29 cellular contexts compared by ENCODE assay signal in the genomic region with DNA sequence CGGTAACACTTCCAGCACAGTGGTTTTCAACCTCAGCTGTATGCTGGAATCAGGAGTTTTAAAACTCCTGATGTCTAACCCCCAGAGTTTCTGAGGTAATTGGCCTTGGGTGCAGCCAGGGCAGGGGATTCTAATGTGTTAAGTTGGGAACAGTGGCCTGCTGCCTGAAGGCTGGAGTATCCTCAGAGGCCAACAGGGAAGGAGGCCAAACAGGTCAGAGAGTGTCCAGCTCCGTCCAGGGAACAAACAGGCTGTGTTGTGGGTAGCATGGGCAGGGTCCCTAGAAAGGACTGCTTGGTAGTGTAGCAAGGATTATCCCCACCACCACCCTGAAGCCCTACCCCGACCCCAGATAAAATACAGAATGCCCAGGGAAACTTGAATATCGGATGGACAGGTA. TPM values are rescaled to one million over a fixed set of nuclear protein-coding genes. Genes with fewer than 3 reads are reported as not detected.
"Had no signal": no experiment of that assay in that cellular context is flagged by ENCODE, and none has a peak within 500 bp of the region (broad histone marks: within the 10 kb centered on the region; RNA-seq: fewer than 3 reads in every experiment).

No MANE protein-coding gene starts in this region.

- H3K27ac ChIP-seq: adrenal gland, colonic mucosa, dorsolateral prefrontal cortex, esophagus muscularis mucosa, foreskin keratinocyte, gastroesophageal sphincter, heart right ventricle, WERI-Rb-1 had no signal

- ATAC-seq: activated CD4-positive, CD25-positive, alpha-beta regulatory T cell treated with anti-CD3 and anti-CD28 coated beads, Interleukin-2, amount 50 U/mL, for 24 hours; activated CD8-positive, alpha-beta T cell treated with anti-CD3 and anti-CD28 coated beads for 36 hours; activated naive CD8-positive, alpha-beta T cell treated with anti-CD3 and anti-CD28 coated beads, Interleukin-2, amount 50 U/mL, for 24 hours; activated T-cell treated with anti-CD3 and anti-CD28 coated beads, Interleukin-2, amount 50 U/mL, for 4 hours; body of pancreas; foreskin keratinocyte; gastroesophageal sphincter; T-helper 17 cell had no signal

- H3K36me3 ChIP-seq: adrenal gland, colonic mucosa, esophagus muscularis mucosa, gastroesophageal sphincter, heart right ventricle, WERI-Rb-1 had no signal

- H3K4me3 ChIP-seq: adrenal gland, body of pancreas, colonic mucosa, dorsolateral prefrontal cortex, esophagus muscularis mucosa, gastroesophageal sphincter, heart right ventricle had no signal

- H3K9me3 ChIP-seq: adrenal gland, body of pancreas, colonic mucosa, esophagus muscularis mucosa, gastroesophageal sphincter, heart right ventricle had no signal

- H3K4me1 ChIP-seq: adrenal gland, colonic mucosa, esophagus muscularis mucosa, foreskin keratinocyte, gastroesophageal sphincter, heart right ventricle had no signal

- DNase-seq: activated B cell treated with CpG ODN at 0.5 μM for 24 hours; activated CD4-positive, alpha-beta T cell treated with anti-CD3 and anti-CD28 coated beads for 48 hours; activated CD4-positive, alpha-beta T cell treated with anti-CD3 and anti-CD28 coated beads, Interleukin-2, amount 50 U/mL, for 1 hour; activated CD4-positive, alpha-beta T cell treated with anti-CD3 and anti-CD28 coated beads, Interleukin-2, amount 50 U/mL, for 48 hours; activated CD8-positive, alpha-beta memory T cell treated with anti-CD3 and anti-CD28 coated beads for 24 hours; activated CD8-positive, alpha-beta T cell treated with anti-CD3 and anti-CD28 coated beads for 36 hours; activated effector memory CD4-positive, alpha-beta T cell treated with anti-CD3 and anti-CD28 coated beads, Interleukin-2, amount 50 U/mL, for 16 hours; activated naive CD4-positive, alpha-beta T cell treated with anti-CD3 and anti-CD28 coated beads for 36 hours; activated naive CD8-positive, alpha-beta T cell treated with anti-CD3 and anti-CD28 coated beads for 36 hours; activated naive CD8-positive, alpha-beta T cell treated with anti-CD3 and anti-CD28 coated beads, Interleukin-2, amount 50 U/mL, for 24 hours; activated T-cell treated with anti-CD3 and anti-CD28 coated beads, Interleukin-2, amount 50 U/mL, for 4 hours; adrenal gland; aorta; body of pancreas; central memory CD4-positive, alpha-beta T cell; cerebellar nuclear complex; colonic mucosa; dorsolateral prefrontal cortex; effector memory CD4-positive, alpha-beta T cell; erythroblast; foreskin keratinocyte; heart right ventricle; T-helper 1 cell; T-helper 17 cell; T1000; WERI-Rb-1 had no signal

- H3K27me3 ChIP-seq: adrenal gland, body of pancreas, colonic mucosa, dorsolateral prefrontal cortex, heart right ventricle had no signal

RNA-seq across cellular contexts. Expression of a gene that starts 10.8 kb away (rescaled TPM):
- total RNA-seq: activated B cell treated with CpG ODN at 0.5 μM for 24 hours had no signal
